8 cellular contexts compared by ENCODE assay signal in genomic region chr7:20329389-20330175, GRCh38. TPM values are rescaled to one million over a fixed set of nuclear protein-coding genes. Genes with fewer than 3 reads are reported as not detected.
A peak's percentile ranks its signal among the peaks of the same experiment; 100 is the strongest.
DNase-seq lines count a peak whose midpoint lies in the region; ATAC-seq, FAIRE-seq and TF ChIP-seq lines count a peak whose summit lies in the region.

No MANE protein-coding gene starts in this region.

- peaks cover 42% of the 10 kb centered on the region for H3K27me3 ChIP-seq in CD4-positive, alpha-beta T cell (ENCODE audit: control insufficient read depth, insufficient read depth, low read length)
- H3K27me3 ChIP-seq in neutrophil, result peaks cover 74% of the 10 kb centered on the region

- CTCF ChIA-PET in CD4-positive, alpha-beta T cell (lab: Charles Lee), result interaction anchor here (0.7 kb wide), 1 partner anchor 653 kb away, joined by 3 read pairs; no protein-coding TSS in a partner anchor

- H3K4me3 ChIP-seq in neutrophil (ENCODE audit: low read depth in 1 of 2, low read length in 1 of 2), result peak overlapping the region; percentile 25 to 52

- no peak for FAIRE-seq in D721Med (lab: Jason Lieb, UNC)

- H3K36me3 ChIP-seq in neutrophil, result no peaks in the 10 kb centered on the region

- peaks cover 18% of the 10 kb centered on the region for H3K4me1 Mint-ChIP-seq in CD4-positive, alpha-beta T cell (ENCODE audit: low read depth)

- intact Hi-C loops in CD4-positive, alpha-beta T cell (cut with DNase I, micrococcal nuclease), result no loop called here
- intact Hi-C loops in head of caudate nucleus (cut with DNase I), result loop anchor here (5.0 kb wide), 1 partner anchor 78 kb away; no protein-coding TSS in a partner anchor

- no peak for DNase-seq in CD4-positive, alpha-beta T cell
- DNase-seq in NCI-H2227 (lab: John Stamatoyannopoulos, UW; ENCODE audit: unreplicated experiment) (peak; percentile 68), head of caudate nucleus (peak; percentile 46 to 88 (median 70)), D721Med (ENCODE audit: insufficient read length, low spot score) (no peak)
- no peak for DNase-seq in activated naive CD4-positive, alpha-beta T cell treated with anti-CD3 and anti-CD28 coated beads, Interleukin-2, amount 50 U/mL, for 72 hours (ENCODE audit: low spot score in 2 of 2)

- H3K9me3 ChIP-seq in CD4-positive, alpha-beta T cell (ENCODE audit: control insufficient read depth, low read length), result no peaks in the 10 kb centered on the region
- no peaks in the 10 kb centered on the region for H3K9me3 ChIP-seq in neutrophil

- H3K4me3 Mint-ChIP-seq in CD4-positive, alpha-beta T cell, result peak overlapping the region; percentile 82

- H3K4me1 ChIP-seq in neutrophil (ENCODE audit: control insufficient read depth in 1 of 2, insufficient read depth in 1 of 2, low read depth in 1 of 2, low read length in 1 of 2), result peaks cover 21 to 24% of the 10 kb centered on the region in 2 experiments

- no peaks in the 10 kb centered on the region for H3K36me3 Mint-ChIP-seq in CD4-positive, alpha-beta T cell (ENCODE audit: low read depth)
- H3K36me3 Mint-ChIP-seq in activated naive CD4-positive, alpha-beta T cell treated with anti-CD3 and anti-CD28 coated beads, Interleukin-2, amount 50 U/mL, for 72 hours, result peaks cover 0 to 10% of the 10 kb centered on the region in 2 donors

- no peak for TF ChIP-seq CTCF in CD4-positive, alpha-beta T cell (IDR thresholded peaks at IDR 0.05)
- TF ChIP-seq CTCF in neutrophil (IDR thresholded peaks at IDR 0.05) (no peak), D721Med (IDR thresholded peaks at IDR 0.05; ENCODE audit: insufficient read depth, missing control alignments) (no peak)

- POLR2A ChIA-PET in CD4-positive, alpha-beta T cell (lab: Charles Lee), result no interaction called here

- no peaks in the 10 kb centered on the region for H3K9me3 Mint-ChIP-seq in CD4-positive, alpha-beta T cell
- no peaks in the 10 kb centered on the region for H3K9me3 Mint-ChIP-seq in activated naive CD4-positive, alpha-beta T cell treated with anti-CD3 and anti-CD28 coated beads, Interleukin-2, amount 50 U/mL, for 72 hours

- ATAC-seq in CD4-positive, alpha-beta T cell (ENCODE audit: poor library complexity), result no peak
- ATAC-seq in GM18907 (IDR thresholded peaks at IDR 0.05; ENCODE audit: unreplicated experiment) (peak; percentile 58), HG03064 (IDR thresholded peaks at IDR 0.05; ENCODE audit: low read depth, unreplicated experiment) (peak; percentile 35)
- peak; percentile 15 to 19 for ATAC-seq in activated naive CD4-positive, alpha-beta T cell treated with anti-CD3 and anti-CD28 coated beads, Interleukin-2, amount 50 U/mL, for 72 hours

- peaks cover 49% of the 10 kb centered on the region for H3K27me3 Mint-ChIP-seq in CD4-positive, alpha-beta T cell

- no peak overlapping the region for H3K27ac Mint-ChIP-seq in CD4-positive, alpha-beta T cell
- peak overlapping the region; percentile 27 to 36 for H3K27ac Mint-ChIP-seq in activated naive CD4-positive, alpha-beta T cell treated with anti-CD3 and anti-CD28 coated beads, Interleukin-2, amount 50 U/mL, for 72 hours

- no peak overlapping the region for H3K27ac ChIP-seq in CD4-positive, alpha-beta T cell (ENCODE audit: low read depth, low read length)
- no peak overlapping the region for H3K27ac ChIP-seq in neutrophil

RNA-seq across cellular contexts. Expression of gene ITGB8, which starts 1.1 kb away (rescaled TPM):
- not detected for total RNA-seq in CD4-positive, alpha-beta T cell
- under 1 TPM in 1 of 2 donors, not detected in 1; 0.02 TPM for total RNA-seq in activated naive CD4-positive, alpha-beta T cell treated with anti-CD3 and anti-CD28 coated beads, Interleukin-2, amount 50 U/mL, for 72 hours

Comparison
In these comparisons a context has a peak if more than half of its experiments do, and no peak if none do; other contexts are left out.
1. DNase-seq: peak in NCI-H2227 (single experiment) and head of caudate nucleus (42 of 42); none in CD4-positive, alpha-beta T cell (0 of 10), activated naive CD4-positive, alpha-beta T cell treated with anti-CD3 and anti-CD28 coated beads, Interleukin-2, amount 50 U/mL, for 72 hours (0 of 2) and D721Med (single experiment).